ENCODE assay signal across 8 cellular contexts in genomic region chr7:134986363-134987231, GRCh38. TPM values are rescaled to one million over a fixed set of nuclear protein-coding genes. Genes with fewer than 3 reads are reported as not detected.
DNase-seq lines count a peak whose midpoint lies in the region; FAIRE-seq and TF ChIP-seq lines count a peak whose summit lies in the region.

AGBL3 (plus strand) TSS chr7:134986508; CDS start chr7:134987934, 1,426 bp downstream.

- peak; percentile 60 for TF ChIP-seq CTCF in H9 (conservative IDR thresholded peaks at IDR 0.05)

- H3K4me1 ChIP-seq in H9 (ENCODE audit: insufficient read depth, low read length) (no peaks in the 10 kb centered on the region; the same call in 1 of the 2 replicates), neuron (ENCODE audit: insufficient read depth, low read length) (peaks cover 8% of the 10 kb centered on the region), subcutaneous abdominal adipose tissue (ENCODE audit: control insufficient read depth in 5 of 5, insufficient read depth in 5 of 5, low read length in 5 of 5) (peaks cover 0 to 12% (median 9%) of the 10 kb centered on the region in 5 donors)

- peaks cover 0 to 3% of the 10 kb centered on the region in 2 experiments; a peak in 2 of 5 replicates for H3K9me3 Mint-ChIP-seq in H9

- H3K4me3 ChIP-seq in neuron (ENCODE audit: low read length) (peak within 1 kb of the TSS; percentile 98), subcutaneous abdominal adipose tissue (ENCODE audit: low read depth in 1 of 5, low read length in 5 of 5) (peak within 1 kb of the TSS; percentile 81 to 93 (median 88))

- H3K23ac ChIP-seq in H9 (ENCODE audit: insufficient read length, low read depth, low read length), result no peak within 1 kb of the TSS

- H3K56ac ChIP-seq in H9 (ENCODE audit: insufficient read length, low read depth, low read length), result no peak within 1 kb of the TSS

- H3K18ac ChIP-seq in H9 (ENCODE audit: insufficient read length, low read depth, low read length), result peak within 1 kb of the TSS; percentile 92

- H2BK15ac ChIP-seq in H9 (ENCODE audit: low read depth, low read length), result no peak within 1 kb of the TSS

- peak within 1 kb of the TSS; percentile 92 to 99 (median 94); a peak in 6 of 7 replicates for H3K27ac Mint-ChIP-seq in H9

- H4K91ac ChIP-seq in H9 (ENCODE audit: insufficient read length, low read depth, low read length), result no peak within 1 kb of the TSS

- no peak within 1 kb of the TSS for H2BK12ac ChIP-seq in H9 (ENCODE audit: insufficient read length, low read depth, low read length)

- no peak within 1 kb of the TSS for H3K4ac ChIP-seq in H9 (ENCODE audit: low read depth, low read length)

- no peak within 1 kb of the TSS for H2AFZ ChIP-seq in H9 (ENCODE audit: low read length)
- peak within 1 kb of the TSS; percentile 92 for H2AFZ ChIP-seq in neuron (ENCODE audit: low read depth, low read length)

- no peak within 1 kb of the TSS for H2AK5ac ChIP-seq in H9 (ENCODE audit: insufficient read length, low read length)

- WGBS in H9 (ENCODE audit: extremely low coverage, insufficient read length, low lambda C conversion rate), result no CpG with 5 or more reads among the region's 69 CpGs

- H3T11ph ChIP-seq in H9 (ENCODE audit: low read length), result no peak within 1 kb of the TSS

- H3K79me2 ChIP-seq in H9 (ENCODE audit: insufficient read depth, low read length), result no peaks in the 10 kb centered on the region

- no peak within 1 kb of the TSS for H2BK120ac ChIP-seq in H9 (ENCODE audit: low read depth, low read length, poor library complexity, severe bottlenecking)

- H3K27me3 ChIP-seq in H9 (ENCODE audit: insufficient read depth, low read length) (no peaks in the 10 kb centered on the region), neuron (ENCODE audit: insufficient read depth, low read length) (no peaks in the 10 kb centered on the region), subcutaneous abdominal adipose tissue (ENCODE audit: control insufficient read depth in 5 of 5, insufficient read depth in 4 of 5, low read length in 5 of 5) (no peaks in the 10 kb centered on the region)

- no peaks in the 10 kb centered on the region for H4K20me1 ChIP-seq in H9 (ENCODE audit: control insufficient read depth, insufficient read depth, insufficient read length)

- peaks cover 0 to 14% (median 7%) of the 10 kb centered on the region in 3 experiments; a peak in 6 of 7 replicates for H3K36me3 Mint-ChIP-seq in H9 (ENCODE audit: insufficient read depth in 1 of 3, low read depth in 3 of 3)

- no peak within 1 kb of the TSS for H2BK5ac ChIP-seq in H9 (ENCODE audit: insufficient read length, low read length)

- no peak within 1 kb of the TSS for H2BK20ac ChIP-seq in H9 (ENCODE audit: low read depth, low read length, poor library complexity, severe bottlenecking)

- peak; percentile 76 for FAIRE-seq in G401.6 (lab: Jason Lieb, UNC)

- peaks cover 3% of the 10 kb centered on the region for H3K23me2 ChIP-seq in H9 (ENCODE audit: insufficient read length, low read depth, low read length, poor library complexity, severe bottlenecking)

- no peaks in the 10 kb centered on the region for H3K79me1 ChIP-seq in H9 (ENCODE audit: insufficient read depth, low read depth, low read length, poor library complexity, severe bottlenecking)

- peaks cover 15% of the 10 kb centered on the region for H3K36me3 ChIP-seq in neuron (ENCODE audit: insufficient read depth, low read length)
- H3K36me3 ChIP-seq in subcutaneous abdominal adipose tissue (ENCODE audit: control insufficient read depth in 5 of 5, insufficient read depth in 5 of 5, low read length in 5 of 5), result no peaks in the 10 kb centered on the region

- H4K8ac ChIP-seq in H9 (replicated peaks; ENCODE audit: insufficient read length, low read depth, low read length), result no peak within 1 kb of the TSS

- H3K4me3 Mint-ChIP-seq in H9, result peak within 1 kb of the TSS; percentile 93

- H3K27me3 Mint-ChIP-seq in H9 (ENCODE audit: low read depth), result no peaks in the 10 kb centered on the region; the same call in 1 of the 2 replicates

- H3K9me3 ChIP-seq in H9 (ENCODE audit: control insufficient read depth, low read depth, low read length), result no peaks in the 10 kb centered on the region
- no peaks in the 10 kb centered on the region for H3K9me3 ChIP-seq in neuron (ENCODE audit: low read length)
- H3K9me3 ChIP-seq in subcutaneous abdominal adipose tissue (ENCODE audit: control insufficient read depth in 5 of 5, low read length in 5 of 5), result no peaks in the 10 kb centered on the region

- H3K14ac ChIP-seq in H9 (ENCODE audit: insufficient read depth, low read length), result peak within 1 kb of the TSS; percentile 95

- H3K4me1 Mint-ChIP-seq in H9, result peaks cover 13 to 20% of the 10 kb centered on the region in 2 experiments

- peak; percentile 97 for DNase-seq in H9
- DNase-seq in M059J (ENCODE audit: low read depth), result peak; percentile 98
- peak; percentile 95 to 97 for DNase-seq in SHP77 (lab: John Stamatoyannopoulos, UW)
- peak; percentile 78 for DNase-seq in activated gamma-delta T cell treated with anti-CD3 and anti-CD28 coated beads, Interleukin-2, amount 50 U/mL, for 16 hours (ENCODE audit: low read depth)
- DNase-seq in foreskin melanocyte, result peak; percentile 91

- H3K4me2 ChIP-seq in H9 (ENCODE audit: insufficient read depth, insufficient read length, low read length), result peak within 1 kb of the TSS; percentile 82

- no peak within 1 kb of the TSS for H3K27ac ChIP-seq in H9 (ENCODE audit: insufficient read length, low read depth, low read length)
- peak within 1 kb of the TSS; percentile 84 for H3K27ac ChIP-seq in subcutaneous abdominal adipose tissue (ENCODE audit: low read depth, low read length)

- peak within 1 kb of the TSS; percentile 48 for H3K9ac ChIP-seq in H9 (ENCODE audit: extremely low read depth, insufficient read length, low read length)
- peak within 1 kb of the TSS; percentile 12 to 92 (median 85) for H3K9ac ChIP-seq in subcutaneous abdominal adipose tissue (ENCODE audit: low read length in 5 of 5)

- no peak within 1 kb of the TSS for H4K5ac ChIP-seq in H9 (ENCODE audit: insufficient read length, low read depth, low read length)

RNA-seq across cellular contexts. Expression of gene AGBL3, which starts in this region (rescaled TPM):
- total RNA-seq in H9 (2021), result 1.2 and 2.4 TPM in 2 replicates
- total RNA-seq in M059J (2014; rRNA removed; shearing (Covaris generic)), result 0.84 and 1.8 TPM in 2 replicates
